In genomic region chr9:133612816-133613215, GRCh38 we compare ENCODE assay signal across 34 cellular contexts. TPM values are rescaled to one million over a fixed set of nuclear protein-coding genes. Genes with fewer than 3 reads are reported as not detected.
"Had no signal": no experiment of that assay in that cellular context is flagged by ENCODE, and none has a peak within 500 bp of the region (broad histone marks: within the 10 kb centered on the region; RNA-seq: fewer than 3 reads in every experiment).

No MANE protein-coding gene starts in this region.

- H3K4me1 ChIP-seq: breast epithelium, SJSA1 had no signal

- H3K9me3 ChIP-seq: body of pancreas, breast epithelium, SJSA1, SK-N-SH had no signal

- H3K4me3 ChIP-seq: body of pancreas, breast epithelium, K562, SJSA1 had no signal

- H3K4me1 Mint-ChIP-seq: activated CD4-positive, alpha-beta T cell treated with anti-CD3 and anti-CD28 coated beads, Interleukin-2, amount 10 ng/mL, durations not matched to agents 24 days and 14 days; activated naive CD8-positive, alpha-beta T cell treated with anti-CD3 and anti-CD28 coated beads for 36 hours; activated T-helper 17 cell treated with anti-CD3 and anti-CD28 coated beads, Interleukin-2, amount 50 U/mL, for 72 hours had no signal

- H3K36me3 Mint-ChIP-seq: activated naive CD8-positive, alpha-beta T cell treated with anti-CD3 and anti-CD28 coated beads for 36 hours had no signal

- H3K27ac Mint-ChIP-seq: activated CD4-positive, alpha-beta T cell treated with anti-CD3 and anti-CD28 coated beads, Interleukin-2, amount 10 ng/mL, durations not matched to agents 24 days and 14 days; activated CD8-positive, alpha-beta T cell treated with anti-CD3 and anti-CD28 coated beads for 36 hours; activated naive CD8-positive, alpha-beta T cell treated with anti-CD3 and anti-CD28 coated beads for 36 hours; activated T-cell treated with anti-CD3 and anti-CD28 coated beads, Interleukin-2, amount 50 U/mL, for 72 hours; activated T-helper 17 cell treated with anti-CD3 and anti-CD28 coated beads, Interleukin-2, amount 50 U/mL, for 72 hours; T-helper 1 cell treated with Interleukin-12 subunit alpha and Interleukin-12 subunit beta and Interleukin-4 antibody, amounts not matched to agents 30 μg/mL and 1 μg/mL, for 36 hours; T-helper 2 cell treated with Interferon-gamma antibody and Interleukin-4, amounts not matched to agents 5 μg/mL and 100 μg/mL, for 36 hours had no signal

- H3K4me3 Mint-ChIP-seq: activated CD4-positive, alpha-beta T cell treated with anti-CD3 and anti-CD28 coated beads, Interleukin-2, amount 10 ng/mL, durations not matched to agents 24 days and 14 days; activated CD8-positive, alpha-beta T cell treated with anti-CD3 and anti-CD28 coated beads for 36 hours; activated naive CD8-positive, alpha-beta T cell treated with anti-CD3 and anti-CD28 coated beads for 36 hours; activated T-cell treated with anti-CD3 and anti-CD28 coated beads, Interleukin-2, amount 50 U/mL, for 72 hours; activated T-helper 17 cell treated with anti-CD3 and anti-CD28 coated beads, Interleukin-2, amount 50 U/mL, for 72 hours; T-helper 1 cell treated with Interleukin-12 subunit alpha and Interleukin-12 subunit beta and Interleukin-4 antibody, amounts not matched to agents 30 μg/mL and 1 μg/mL, for 36 hours; T-helper 2 cell treated with Interferon-gamma antibody and Interleukin-4, amounts not matched to agents 5 μg/mL and 100 μg/mL, for 36 hours had no signal

- H3K9me3 Mint-ChIP-seq: activated CD4-positive, alpha-beta T cell treated with anti-CD3 and anti-CD28 coated beads, Interleukin-2, amount 10 ng/mL, durations not matched to agents 24 days and 14 days; activated CD8-positive, alpha-beta T cell treated with anti-CD3 and anti-CD28 coated beads for 36 hours; activated naive CD8-positive, alpha-beta T cell treated with anti-CD3 and anti-CD28 coated beads for 36 hours; activated T-cell treated with anti-CD3 and anti-CD28 coated beads, Interleukin-2, amount 50 U/mL, for 72 hours; activated T-helper 17 cell treated with anti-CD3 and anti-CD28 coated beads, Interleukin-2, amount 50 U/mL, for 72 hours; T-helper 1 cell treated with Interleukin-12 subunit alpha and Interleukin-12 subunit beta and Interleukin-4 antibody, amounts not matched to agents 30 μg/mL and 1 μg/mL, for 36 hours; T-helper 2 cell treated with Interferon-gamma antibody and Interleukin-4, amounts not matched to agents 5 μg/mL and 100 μg/mL, for 36 hours had no signal

- ATAC-seq: activated CD8-positive, alpha-beta T cell treated with anti-CD3 and anti-CD28 coated beads for 36 hours; activated T-cell treated with anti-CD3 and anti-CD28 coated beads, Interleukin-2, amount 50 U/mL, for 72 hours; activated T-helper 17 cell treated with anti-CD3 and anti-CD28 coated beads, Interleukin-2, amount 50 U/mL, for 72 hours; body of pancreas; K562; Panc1 had no signal

- H3K27ac ChIP-seq: body of pancreas, breast epithelium, SJSA1 had no signal

- H3K36me3 ChIP-seq: breast epithelium, SJSA1 had no signal

- DNase-seq: activated CD4-positive, alpha-beta T cell treated with anti-CD3 and anti-CD28 coated beads, Interleukin-2, amount 10 ng/mL, durations not matched to agents 24 days and 14 days; activated CD4-positive, alpha-beta T cell treated with anti-CD3 and anti-CD28 coated beads, Interleukin-2, amount 50 U/mL, for 4 hours; activated CD8-positive, alpha-beta T cell treated with anti-CD3 and anti-CD28 coated beads for 36 hours; activated effector memory CD4-positive, alpha-beta T cell treated with anti-CD3 and anti-CD28 coated beads, Interleukin-2, amount 50 U/mL, for 16 hours; activated naive CD4-positive, alpha-beta T cell; activated naive CD4-positive, alpha-beta T cell treated with anti-CD3 and anti-CD28 coated beads, Interleukin-2, amount 50 U/mL, for 16 hours; activated naive CD8-positive, alpha-beta T cell treated with anti-CD3 and anti-CD28 coated beads for 36 hours; activated T-cell treated with anti-CD3 and anti-CD28 coated beads, Interleukin-2, amount 50 U/mL, for 1 hour; activated T-cell treated with anti-CD3 and anti-CD28 coated beads, Interleukin-2, amount 50 U/mL, for 72 hours; amniotic stem cell; body of pancreas; Karpas-422; NCI-H1048; NCI-H146; NCI-H187; NCI-H2029 treated with DMSO at 0.1 percent for 48 hours; NCI-H2107; NCI-H2171; NCI-H524; NCI-H69; SHP77 treated with DMSO at 0.1 percent for 48 hours; SK-N-SH had no signal

RNA-seq across cellular contexts. Expression of gene FAM163B, which starts 3.6 kb away (rescaled TPM):
- total RNA-seq: activated CD4-positive, alpha-beta T cell treated with anti-CD3 and anti-CD28 coated beads, Interleukin-2, amount 10 ng/mL, durations not matched to agents 24 days and 14 days; activated CD8-positive, alpha-beta memory T cell treated with anti-CD3 and anti-CD28 coated beads for 36 hours; activated CD8-positive, alpha-beta T cell treated with anti-CD3 and anti-CD28 coated beads for 36 hours; activated naive CD8-positive, alpha-beta T cell treated with anti-CD3 and anti-CD28 coated beads for 36 hours; activated T-cell treated with anti-CD3 and anti-CD28 coated beads, Interleukin-2, amount 50 U/mL, for 72 hours; activated T-helper 17 cell treated with anti-CD3 and anti-CD28 coated beads, Interleukin-2, amount 50 U/mL, for 72 hours; astrocyte; breast epithelium; cardiac septum; K562; MCF 10A; SJSA1 had no signal

RNA-seq across cellular contexts. Expression of gene DBH, which starts 23.3 kb away (rescaled TPM):
- total RNA-seq: activated CD4-positive, alpha-beta T cell treated with anti-CD3 and anti-CD28 coated beads, Interleukin-2, amount 10 ng/mL, durations not matched to agents 24 days and 14 days; activated CD8-positive, alpha-beta memory T cell treated with anti-CD3 and anti-CD28 coated beads for 36 hours; activated CD8-positive, alpha-beta T cell treated with anti-CD3 and anti-CD28 coated beads for 36 hours; activated naive CD8-positive, alpha-beta T cell treated with anti-CD3 and anti-CD28 coated beads for 36 hours; activated T-cell treated with anti-CD3 and anti-CD28 coated beads, Interleukin-2, amount 50 U/mL, for 72 hours; activated T-helper 17 cell treated with anti-CD3 and anti-CD28 coated beads, Interleukin-2, amount 50 U/mL, for 72 hours; astrocyte; body of pancreas; breast epithelium; cardiac septum; K562; MCF 10A; RPMI7951; SJSA1 had no signal
